In genomic region chrX:129782015-129782495, GRCh38 we compare ENCODE assay signal across 15 cellular contexts. TPM values are rescaled to one million over a fixed set of nuclear protein-coding genes. Genes with fewer than 3 reads are reported as not detected.
A peak's percentile ranks its signal among the peaks of the same experiment; 100 is the strongest.
DNase-seq lines count a peak whose midpoint lies in the region; ATAC-seq and TF ChIP-seq lines count a peak whose summit lies in the region.
"Had no signal": no experiment of that assay in that cellular context is flagged by ENCODE, and none has a peak within 500 bp of the region (broad histone marks: within the 10 kb centered on the region; RNA-seq: fewer than 3 reads in every experiment).

No MANE protein-coding gene starts in this region.

- peak overlapping the region; percentile 96 for H3K4me3 ChIP-seq in Loucy (ENCODE audit: low read length, poor library complexity, severe bottlenecking)
- peak overlapping the region; percentile 21 to 80 (median 54) for H3K4me3 ChIP-seq in spleen
- no peak overlapping the region for H3K4me3 ChIP-seq in aorta (ENCODE audit: low read length in 2 of 2)

- DNase-seq in activated CD4-positive, alpha-beta T cell treated with anti-CD3 and anti-CD28 coated beads, Interleukin-2, amount 10 ng/mL, durations not matched to agents 24 days and 14 days = no peak
- no peak for DNase-seq in activated CD4-positive, alpha-beta T cell treated with anti-CD3 and anti-CD28 coated beads for 4 hours
- no peak for DNase-seq in activated naive CD8-positive, alpha-beta T cell treated with anti-CD3 and anti-CD28 coated beads, Interleukin-2, amount 50 U/mL, for 24 hours
- DNase-seq in spleen = no peak
- no peak for DNase-seq in NCI-H524 treated with DMSO at 0.1 percent for 48 hours (lab: John Stamatoyannopoulos, UW)
- no peak for DNase-seq in aorta
- DNase-seq: dorsolateral prefrontal cortex, mesenchymal stem cell, NCI-H2081 treated with DMSO at 0.1 percent for 48 hours, transverse colon had no signal

- peak overlapping the region; percentile 95 for H3K27ac Mint-ChIP-seq in activated CD4-positive, alpha-beta T cell treated with anti-CD3 and anti-CD28 coated beads, Interleukin-2, amount 10 ng/mL, durations not matched to agents 24 days and 14 days
- peak overlapping the region; percentile 93 for H3K27ac Mint-ChIP-seq in activated naive CD8-positive, alpha-beta T cell treated with anti-CD3 and anti-CD28 coated beads, Interleukin-2, amount 50 U/mL, for 24 hours

- H3K9me3 ChIP-seq in Loucy (ENCODE audit: insufficient read depth, low read depth, low read length) = no peaks in the 10 kb centered on the region
- H3K9me3 ChIP-seq in spleen = no peaks in the 10 kb centered on the region
- no peaks in the 10 kb centered on the region for H3K9me3 ChIP-seq in aorta (ENCODE audit: control insufficient read depth, low read length)
- H3K9me3 ChIP-seq: transverse colon had no signal

- peaks cover 48% of the 10 kb centered on the region for H4K20me1 ChIP-seq in Loucy (ENCODE audit: insufficient read depth, low read length, poor library complexity, severe bottlenecking)

- peaks cover 8% of the 10 kb centered on the region for H3K27me3 ChIP-seq in Loucy (ENCODE audit: insufficient read depth, low read length, poor library complexity, severe bottlenecking)
- H3K27me3 ChIP-seq in spleen (replicated peaks in 1 of 7) = no peaks in the 10 kb centered on the region
- H3K27me3 ChIP-seq in aorta (ENCODE audit: control insufficient read depth in 1 of 2, insufficient read depth in 2 of 2, low read length in 1 of 2) = no peaks in the 10 kb centered on the region
- H3K27me3 ChIP-seq: transverse colon had no signal

- TF ChIP-seq POLR2A in spleen (IDR thresholded peaks at IDR 0.05) = no peak

- peak overlapping the region; percentile 95 for H3K9ac ChIP-seq in Loucy (ENCODE audit: low read depth, low read length, poor library complexity, severe bottlenecking)
- H3K9ac ChIP-seq: parathyroid adenoma had no signal

- intact Hi-C loops in activated CD4-positive, alpha-beta T cell treated with anti-CD3 and anti-CD28 coated beads, Interleukin-2, amount 10 ng/mL, durations not matched to agents 24 days and 14 days (cut with micrococcal nuclease) = loop anchor here (5.0 kb wide), 2 partner anchors 40 to 125 kb away; partner anchors contain the start of gene UTP14A
- intact Hi-C loops in spleen (cut with DNase I; ENCODE audit: low total_unique reads) (no loop called here), aorta (cut with DNase I) (no loop called here)

- peaks cover 52% of the 10 kb centered on the region for H3K4me1 Mint-ChIP-seq in activated CD4-positive, alpha-beta T cell treated with anti-CD3 and anti-CD28 coated beads, Interleukin-2, amount 10 ng/mL, durations not matched to agents 24 days and 14 days
- H3K4me1 Mint-ChIP-seq in activated naive CD8-positive, alpha-beta T cell treated with anti-CD3 and anti-CD28 coated beads, Interleukin-2, amount 50 U/mL, for 24 hours = peaks cover 62% of the 10 kb centered on the region

- no peaks in the 10 kb centered on the region for H3K27me3 Mint-ChIP-seq in activated CD4-positive, alpha-beta T cell treated with anti-CD3 and anti-CD28 coated beads, Interleukin-2, amount 10 ng/mL, durations not matched to agents 24 days and 14 days
- H3K27me3 Mint-ChIP-seq in activated naive CD8-positive, alpha-beta T cell treated with anti-CD3 and anti-CD28 coated beads, Interleukin-2, amount 50 U/mL, for 24 hours = no peaks in the 10 kb centered on the region

- TF ChIP-seq CTCF in Loucy (conservative IDR thresholded peaks at IDR 0.05; ENCODE audit: low read length) (no peak), spleen (IDR thresholded peaks at IDR 0.05 in 8 of 11, conservative IDR thresholded peaks at IDR 0.05 in 3 of 11) (no peak)

- 37 to 63% (median 56%) methylated on average over 3 to 5 of the region's 5 CpGs for WGBS in spleen, 5 donors
- WGBS in aorta, 2 donors = 73 to 91% methylated on average over 5 of the region's 5 CpGs

- peaks cover 94% of the 10 kb centered on the region for H3K79me2 ChIP-seq in Loucy (ENCODE audit: insufficient read depth, low read length)
- H3K79me2 ChIP-seq: parathyroid adenoma had no signal

- H2AFZ ChIP-seq in Loucy (ENCODE audit: low read length) = no peak overlapping the region
- H2AFZ ChIP-seq: parathyroid adenoma had no signal

- H3K36me3 Mint-ChIP-seq in activated CD4-positive, alpha-beta T cell treated with anti-CD3 and anti-CD28 coated beads, Interleukin-2, amount 10 ng/mL, durations not matched to agents 24 days and 14 days (ENCODE audit: low read depth) = peaks cover 52% of the 10 kb centered on the region
- peaks cover 45% of the 10 kb centered on the region for H3K36me3 Mint-ChIP-seq in activated naive CD8-positive, alpha-beta T cell treated with anti-CD3 and anti-CD28 coated beads, Interleukin-2, amount 50 U/mL, for 24 hours (ENCODE audit: low read depth)

- peak overlapping the region; percentile 90 for H3K4me3 Mint-ChIP-seq in activated CD4-positive, alpha-beta T cell treated with anti-CD3 and anti-CD28 coated beads, Interleukin-2, amount 10 ng/mL, durations not matched to agents 24 days and 14 days
- peak overlapping the region; percentile 93 for H3K4me3 Mint-ChIP-seq in activated naive CD8-positive, alpha-beta T cell treated with anti-CD3 and anti-CD28 coated beads, Interleukin-2, amount 50 U/mL, for 24 hours

- H3K27ac ChIP-seq in spleen (peak overlapping the region; percentile 6 to 97 (median 78)), aorta (ENCODE audit: low read depth in 1 of 2, low read length in 2 of 2) (no peak overlapping the region)
- H3K27ac ChIP-seq: dorsolateral prefrontal cortex, parathyroid adenoma had no signal

- peak overlapping the region; percentile 87 for H3K4me2 ChIP-seq in Loucy (ENCODE audit: low read depth, low read length, poor library complexity, severe bottlenecking)

- H3K4me1 ChIP-seq in Loucy (ENCODE audit: insufficient read depth, low read length, poor library complexity, severe bottlenecking) = peaks cover 44% of the 10 kb centered on the region
- H3K4me1 ChIP-seq in spleen = peaks cover 17 to 81% (median 69%) of the 10 kb centered on the region in 6 donors
- H3K4me1 ChIP-seq in aorta (ENCODE audit: control insufficient read depth in 1 of 2, insufficient read depth in 2 of 2, low read length in 2 of 2) = no peaks in the 10 kb centered on the region
- H3K4me1 ChIP-seq: parathyroid adenoma, transverse colon had no signal

- ATAC-seq in activated naive CD8-positive, alpha-beta T cell treated with anti-CD3 and anti-CD28 coated beads, Interleukin-2, amount 50 U/mL, for 24 hours = no peak
- ATAC-seq in aorta (ENCODE audit: low FRiP score) = no peak
- no peak for ATAC-seq in GM18498 (IDR thresholded peaks at IDR 0.05; ENCODE audit: unreplicated experiment)

- peaks cover 3% of the 10 kb centered on the region; the same call in 1 of the 2 replicates for H3F3A ChIP-seq in Loucy (ENCODE audit: low read depth)

- no peaks in the 10 kb centered on the region for H3K9me2 ChIP-seq in Loucy (replicated peaks; ENCODE audit: low read depth, low read length)

- peaks cover 4% of the 10 kb centered on the region for H3K9me3 Mint-ChIP-seq in activated CD4-positive, alpha-beta T cell treated with anti-CD3 and anti-CD28 coated beads, Interleukin-2, amount 10 ng/mL, durations not matched to agents 24 days and 14 days
- H3K9me3 Mint-ChIP-seq in activated naive CD8-positive, alpha-beta T cell treated with anti-CD3 and anti-CD28 coated beads, Interleukin-2, amount 50 U/mL, for 24 hours = no peaks in the 10 kb centered on the region

- H3K36me3 ChIP-seq in Loucy (ENCODE audit: insufficient read depth, low read length) = peaks cover 24% of the 10 kb centered on the region
- peaks cover 0 to 42% (median 0%) of the 10 kb centered on the region in 6 donors for H3K36me3 ChIP-seq in spleen
- H3K36me3 ChIP-seq in aorta (ENCODE audit: control insufficient read depth in 1 of 2, insufficient read depth in 2 of 2, low read length in 1 of 2) = no peaks in the 10 kb centered on the region
- H3K36me3 ChIP-seq: transverse colon had no signal

RNA-seq across cellular contexts. Expression of gene SASH3, which starts 2.3 kb away (rescaled TPM):
- total RNA-seq in activated CD4-positive, alpha-beta T cell treated with anti-CD3 and anti-CD28 coated beads, Interleukin-2, amount 10 ng/mL, durations not matched to agents 24 days and 14 days = 115 and 116 TPM in 2 replicates
- total RNA-seq in spleen = 100 to 1,000 TPM; 126 to 204 (median 147) TPM
- polyA plus RNA-seq in spleen = 100 to 1,000 TPM; 111 to 142 (median 138) TPM
- total RNA-seq in aorta = 10 to 100 TPM; 12.7 to 16.1 TPM
- polyA plus RNA-seq in aorta = 1 to 10 TPM in 1 of 2 donors, under 1 TPM in 1; 0.90 to 8.4 TPM
- total RNA-seq: A673, LHCN-M2 had no signal

RNA-seq across cellular contexts. Expression of gene XPNPEP2, which starts 43.3 kb away (rescaled TPM):
- 0.24 and 0.28 TPM in 2 replicates for total RNA-seq in activated CD4-positive, alpha-beta T cell treated with anti-CD3 and anti-CD28 coated beads, Interleukin-2, amount 10 ng/mL, durations not matched to agents 24 days and 14 days
- total RNA-seq in spleen (under 1 TPM; 0.09 to 0.74 (median 0.20) TPM), aorta (10 to 100 TPM in 1 of 2 donors, 1 to 10 TPM in 1; 3.3 to 24.8 TPM)
- polyA plus RNA-seq in spleen (under 1 TPM; 0.13 to 0.46 (median 0.22) TPM), aorta (1 to 10 TPM in 1 of 2 donors, under 1 TPM in 1; 0.26 to 5.5 TPM)
- total RNA-seq: A673, LHCN-M2 had no signal

Comparison
In these comparisons a context has a peak if more than half of its experiments do, and no peak if none do; other contexts are left out.
1. H3K4me3 ChIP-seq: peak in Loucy (single experiment) and spleen (8 of 8); none in aorta (0 of 2).
2. H3K27ac ChIP-seq: peak in spleen (8 of 8); none in aorta (0 of 2).